In the genomic region with DNA sequence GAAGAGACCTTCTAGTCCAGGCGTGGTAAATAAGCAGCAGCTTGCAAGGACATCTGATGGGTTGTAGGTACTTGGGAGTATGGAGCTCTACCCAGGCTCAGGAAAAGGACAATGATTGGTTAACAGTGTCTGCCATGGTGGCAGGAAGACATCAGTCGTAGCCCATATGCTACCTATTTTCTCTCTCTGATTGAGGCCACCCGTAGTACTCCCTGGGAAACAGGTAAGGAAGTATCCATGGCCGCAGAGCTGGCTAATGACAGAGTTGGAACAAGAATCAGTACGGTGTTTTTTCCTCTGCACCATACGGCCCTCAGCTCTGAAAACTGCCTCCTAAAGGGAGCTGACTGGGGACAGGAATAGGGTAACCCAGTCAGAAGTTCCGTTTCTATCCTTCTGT, we compare ENCODE assay signal across 20 cellular contexts.
"Had no signal": no experiment of that assay in that cellular context is flagged by ENCODE, and none has a peak within 500 bp of the region (broad histone marks: within the 10 kb centered on the region; RNA-seq: fewer than 3 reads in every experiment).

No MANE protein-coding gene starts in this region.

- H3K4me3 ChIP-seq: coronary artery, lung, neural progenitor cell, ovary, suprapubic skin, thyroid gland had no signal

- H3K36me3 ChIP-seq: neural progenitor cell, ovary, suprapubic skin, thyroid gland had no signal

- H3K9me3 ChIP-seq: ovary, suprapubic skin, thyroid gland had no signal

- H3K27ac Mint-ChIP-seq: effector memory CD8-positive, alpha-beta T cell; natural killer cell; neural progenitor cell; stimulated activated effector memory CD8-positive, alpha-beta T cell treated with anti-CD3 and anti-CD28 coated beads, Interleukin-12 subunit alpha, Interleukin-12 subunit beta, amount 100 ng/mL, for 72 hours; type B pancreatic cell had no signal

- H3K4me1 ChIP-seq: foreskin keratinocyte, neural progenitor cell, suprapubic skin, thyroid gland had no signal

- H3K9ac ChIP-seq: neural progenitor cell had no signal

- H3K4me3 Mint-ChIP-seq: effector memory CD8-positive, alpha-beta T cell; natural killer cell; neural progenitor cell; stimulated activated effector memory CD8-positive, alpha-beta T cell treated with anti-CD3 and anti-CD28 coated beads, Interleukin-12 subunit alpha, Interleukin-12 subunit beta, amount 100 ng/mL, for 72 hours; type B pancreatic cell had no signal

- H3K27ac ChIP-seq: coronary artery, foreskin keratinocyte, neural progenitor cell, ovary, suprapubic skin, thyroid gland had no signal

- DNase-seq: effector memory CD8-positive, alpha-beta T cell; erythroblast; foreskin keratinocyte; hippocampal formation; left colon; left ventricle myocardium superior; natural killer cell; nucleus accumbens; ovary; right cardiac atrium; stimulated activated CD4-positive, alpha-beta T cell treated with anti-CD3 and anti-CD28 coated beads, Interleukin-4, amount 100 ng/mL, for 1 hour; stimulated activated CD8-positive, alpha-beta memory T cell treated with anti-CD3 and anti-CD28 coated beads, Interleukin-4, amount 100 ng/mL, for 48 hours; stimulated activated naive CD8-positive, alpha-beta T cell treated with anti-CD3 and anti-CD28 coated beads, Interleukin-15, Interleukin-2, amounts not matched to agents 100 U/mL and 50 U/mL, for 24 hours; thyroid gland had no signal

- H3K9me3 Mint-ChIP-seq: effector memory CD8-positive, alpha-beta T cell; stimulated activated effector memory CD8-positive, alpha-beta T cell treated with anti-CD3 and anti-CD28 coated beads, Interleukin-12 subunit alpha, Interleukin-12 subunit beta, amount 100 ng/mL, for 72 hours; type B pancreatic cell had no signal

- H3K27me3 Mint-ChIP-seq: type B pancreatic cell had no signal

- H3K27me3 ChIP-seq: foreskin keratinocyte, neural progenitor cell, ovary, suprapubic skin, thyroid gland had no signal

- H3K36me3 Mint-ChIP-seq: natural killer cell; neural progenitor cell; stimulated activated effector memory CD8-positive, alpha-beta T cell treated with anti-CD3 and anti-CD28 coated beads, Interleukin-12 subunit alpha, Interleukin-12 subunit beta, amount 100 ng/mL, for 72 hours; type B pancreatic cell had no signal

- ATAC-seq: effector memory CD8-positive, alpha-beta T cell; foreskin keratinocyte; left colon; left ventricle myocardium superior; natural killer cell; right cardiac atrium; stimulated activated effector memory CD8-positive, alpha-beta T cell treated with anti-CD3 and anti-CD28 coated beads, Interleukin-12 subunit alpha, Interleukin-12 subunit beta, amount 100 ng/mL, for 72 hours; stimulated activated naive CD8-positive, alpha-beta T cell treated with anti-CD3 and anti-CD28 coated beads, Interleukin-15, Interleukin-2, amounts not matched to agents 100 U/mL and 50 U/mL, for 24 hours had no signal

- H3K4me1 Mint-ChIP-seq: natural killer cell; stimulated activated effector memory CD8-positive, alpha-beta T cell treated with anti-CD3 and anti-CD28 coated beads, Interleukin-12 subunit alpha, Interleukin-12 subunit beta, amount 100 ng/mL, for 72 hours had no signal
